In genomic region chr15:67534360-67534759, GRCh38 we compare ENCODE assay signal across 19 cellular contexts.
"Had no signal": no experiment of that assay in that cellular context is flagged by ENCODE, and none has a peak within 500 bp of the region (broad histone marks: within the 10 kb centered on the region; RNA-seq: fewer than 3 reads in every experiment).

No MANE protein-coding gene starts in this region.

- H3K27me3 ChIP-seq: esophagus squamous epithelium, gastroesophageal sphincter, pancreas, suprapubic skin, thyroid gland had no signal

- H3K9me3 ChIP-seq: esophagus squamous epithelium, gastroesophageal sphincter, mucosa of descending colon, pancreas, suprapubic skin, thyroid gland had no signal

- ATAC-seq: gastroesophageal sphincter; left lobe of liver; mucosa of descending colon; natural killer cell; pancreas; right cardiac atrium; stimulated activated naive CD8-positive, alpha-beta T cell treated with anti-CD3 and anti-CD28 coated beads, Interleukin-15, Interleukin-2, amounts not matched to agents 100 U/mL and 50 U/mL, for 24 hours had no signal

- H3K27ac ChIP-seq: esophagus squamous epithelium, gastroesophageal sphincter, pancreas, suprapubic skin, thyroid gland had no signal

- FAIRE-seq: pancreas, small intestine, urothelium cell line had no signal

- H3K36me3 ChIP-seq: pancreas, thyroid gland had no signal

- H3K4me1 ChIP-seq: esophagus squamous epithelium, gastroesophageal sphincter, pancreas, suprapubic skin, thyroid gland had no signal

- H3K4me3 ChIP-seq: esophagus squamous epithelium, gastroesophageal sphincter, mucosa of descending colon, pancreas, suprapubic skin, thyroid gland had no signal

- DNase-seq: dermis blood vessel endothelial cell; esophagus squamous epithelium; foreskin fibroblast; glutamatergic neuron; islet precursor cell; mammary epithelial cell; mucosa of descending colon; natural killer cell; nucleus accumbens; pancreas; right cardiac atrium; small intestine; stimulated activated CD4-positive, alpha-beta T cell treated with anti-CD3 and anti-CD28 coated beads, Interleukin-12 subunit alpha, Interleukin-12 subunit beta, amount 100 ng/mL, for 4 hours; stimulated activated naive CD8-positive, alpha-beta T cell treated with anti-CD3 and anti-CD28 coated beads, Interleukin-15, Interleukin-2, amounts not matched to agents 100 U/mL and 50 U/mL, for 24 hours; thyroid gland had no signal
